ENCODE assay signal across 8 cellular contexts in the genomic region with DNA sequence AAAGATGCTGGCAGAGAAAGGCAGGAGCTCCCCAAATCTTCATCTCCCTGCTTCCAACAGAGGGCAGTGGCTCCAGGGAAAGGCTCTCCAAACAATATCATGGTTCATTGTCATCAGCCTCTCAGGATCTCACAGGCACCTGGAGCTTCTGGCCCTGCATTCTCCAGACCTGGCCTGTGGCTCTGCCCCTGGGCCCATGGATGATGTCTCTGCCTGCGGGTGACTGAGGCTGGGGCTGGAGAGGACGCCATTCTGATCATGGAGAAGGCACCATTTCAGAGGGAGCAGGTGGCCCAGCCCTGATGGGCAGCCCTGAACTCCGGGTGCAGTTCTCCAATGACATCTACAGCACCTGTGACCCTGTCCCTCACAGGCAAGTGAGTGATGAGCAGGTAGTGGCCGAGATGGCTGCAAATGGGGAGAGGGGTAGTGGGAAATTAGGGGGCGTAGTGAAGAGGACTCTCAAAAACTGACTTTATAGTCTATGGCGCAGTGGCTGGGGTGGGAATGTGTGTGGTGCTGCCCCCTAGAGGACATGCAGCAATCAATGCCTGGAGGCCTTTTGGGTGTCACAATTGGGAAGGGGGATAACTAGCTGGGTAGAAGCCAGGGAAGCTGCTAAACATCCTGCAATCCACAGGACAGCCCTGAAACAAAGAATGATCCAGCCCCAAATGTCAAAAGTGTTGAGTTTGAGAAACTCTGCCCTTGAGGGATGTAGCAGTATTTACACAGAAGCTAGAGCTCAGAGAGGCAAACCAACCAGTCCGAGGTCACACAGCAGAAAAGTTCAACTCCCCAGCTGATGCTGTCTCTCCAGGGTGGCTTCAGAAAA. TPM values are rescaled to one million over a fixed set of nuclear protein-coding genes. Genes with fewer than 3 reads are reported as not detected.
DNase-seq lines count a peak whose midpoint lies in the region; ATAC-seq and TF ChIP-seq lines count a peak whose summit lies in the region.

No MANE protein-coding gene starts in this region.

- H3K27me3 ChIP-seq in foreskin keratinocyte (no peaks in the 10 kb centered on the region), psoas muscle (ENCODE audit: insufficient read depth in 3 of 3, low read length in 2 of 3) (no peaks in the 10 kb centered on the region)

- H3K36me3 ChIP-seq in psoas muscle (ENCODE audit: insufficient read depth in 1 of 2, low read depth in 1 of 2), result no peaks in the 10 kb centered on the region

- ATAC-seq in activated T-cell treated with anti-CD3 and anti-CD28 coated beads, Interleukin-2, amount 50 U/mL, for 72 hours (replicated peaks in 1 of 2), result peak in 1 of 2 donors; percentile 34
- no peak for ATAC-seq in foreskin keratinocyte
- no peak for ATAC-seq in psoas muscle
- no peak for ATAC-seq in HG02642 (IDR thresholded peaks at IDR 0.05; ENCODE audit: poor library complexity, unreplicated experiment)
- ATAC-seq in HG02884 (IDR thresholded peaks at IDR 0.05; ENCODE audit: unreplicated experiment), result no peak

- H3K4me1 Mint-ChIP-seq in activated T-cell treated with anti-CD3 and anti-CD28 coated beads, Interleukin-2, amount 50 U/mL, for 72 hours (ENCODE audit: low read depth), result peaks cover 19% of the 10 kb centered on the region

- TF ChIP-seq CTCF in foreskin keratinocyte (conservative IDR thresholded peaks at IDR 0.05), result peak; percentile 75
- TF ChIP-seq CTCF in psoas muscle (IDR thresholded peaks at IDR 0.05), result peak; percentile 41

- H3K4me3 Mint-ChIP-seq in activated T-cell treated with anti-CD3 and anti-CD28 coated beads, Interleukin-2, amount 50 U/mL, for 72 hours, result peak overlapping the region in 1 of 2 donors; percentile 13

- intact Hi-C loops in psoas muscle (cut with DNase I), result no loop called here

- H3K4me1 ChIP-seq in foreskin keratinocyte (peaks cover 14% of the 10 kb centered on the region), psoas muscle (peaks cover 4% of the 10 kb centered on the region)

- H3K27ac ChIP-seq in foreskin keratinocyte (peak overlapping the region; percentile 33), psoas muscle (no peak overlapping the region)

- H3K27ac Mint-ChIP-seq in activated T-cell treated with anti-CD3 and anti-CD28 coated beads, Interleukin-2, amount 50 U/mL, for 72 hours, result no peak overlapping the region

- DNase-seq in GM03348 (ENCODE audit: low spot score) (peak; percentile 69), NCI-H1694 (lab: John Stamatoyannopoulos, UW) (peak; percentile 17), foreskin keratinocyte (peak in 1 of 2 donors; percentile 40), psoas muscle (peak in 1 of 2 donors; percentile 47), NCI-H1092 treated with DMSO at 0.1 percent for 48 hours (lab: John Stamatoyannopoulos, UW) (no peak)
- DNase-seq in activated T-cell treated with anti-CD3 and anti-CD28 coated beads, Interleukin-2, amount 50 U/mL, for 72 hours, result peak; percentile 43 to 54

- no peaks in the 10 kb centered on the region for H3K9me3 Mint-ChIP-seq in activated T-cell treated with anti-CD3 and anti-CD28 coated beads, Interleukin-2, amount 50 U/mL, for 72 hours

- H3K27me3 Mint-ChIP-seq in activated T-cell treated with anti-CD3 and anti-CD28 coated beads, Interleukin-2, amount 50 U/mL, for 72 hours (ENCODE audit: low read depth), result peaks cover 54% of the 10 kb centered on the region

- 79 to 87% (median 84%) methylated on average over 7 of the region's 7 CpGs for WGBS in psoas muscle, 3 donors

- H3K36me3 Mint-ChIP-seq in activated T-cell treated with anti-CD3 and anti-CD28 coated beads, Interleukin-2, amount 50 U/mL, for 72 hours (ENCODE audit: insufficient read depth in 2 of 2), result no peaks in the 10 kb centered on the region

- no peaks in the 10 kb centered on the region for H3K9me3 ChIP-seq in psoas muscle

- no peak overlapping the region for H3K4me3 ChIP-seq in psoas muscle

RNA-seq across cellular contexts. Expression of a gene that starts 3.2 kb away (rescaled TPM):
- 1 to 10 TPM in 1 of 2 donors, under 1 TPM in 1; 0.49 to 1.3 TPM for total RNA-seq in activated T-cell treated with anti-CD3 and anti-CD28 coated beads, Interleukin-2, amount 50 U/mL, for 72 hours
- total RNA-seq in foreskin keratinocyte (20.9 and 29.2 TPM in 2 replicates), psoas muscle (1 to 10 TPM; 2.5 to 5.3 (median 3.0) TPM)
- polyA plus RNA-seq in foreskin keratinocyte (16.2 and 18.1 TPM in 2 replicates), psoas muscle (1 to 10 TPM in 1 of 3 donors, under 1 TPM in 2; 0.58 to 2.5 (median 0.77) TPM)
